Comparison of ENCODE assay signal across 36 cellular contexts in the genomic region with DNA sequence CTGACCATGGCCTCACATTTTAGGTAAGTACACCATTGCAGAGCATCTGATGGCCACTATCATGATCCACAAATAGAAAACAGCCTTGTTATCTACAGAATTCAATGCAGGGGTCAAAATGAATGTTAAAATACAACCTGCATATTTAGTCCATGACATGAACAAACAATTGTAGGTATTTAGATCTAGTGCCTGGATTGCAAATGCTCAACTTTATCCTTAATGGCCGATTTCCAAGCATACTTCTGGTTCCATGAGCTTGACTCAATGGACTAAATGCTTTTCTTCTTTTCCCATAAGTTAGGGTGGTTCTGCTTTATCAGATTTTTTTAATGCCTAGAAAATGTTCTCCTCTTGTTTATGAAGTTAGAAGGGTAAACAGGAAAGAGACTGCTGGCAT.
"Had no signal": no experiment of that assay in that cellular context is flagged by ENCODE, and none has a peak within 500 bp of the region (broad histone marks: within the 10 kb centered on the region; RNA-seq: fewer than 3 reads in every experiment).

No MANE protein-coding gene starts in this region.

- H3K9me3 ChIP-seq: MG63 had no signal

- DNase-seq: Karpas-422, Kasumi-1, KG1, MG63, MM.1S, MV-4-11, NCI-H1048, NCI-H1092, NCI-H1092 treated with DMSO at 0.1 percent for 48 hours, NCI-H1105, NCI-H1105 treated with DMSO at 0.1 percent for 48 hours, NCI-H1417, NCI-H1417 treated with DMSO at 0.1 percent for 48 hours, NCI-H1436, NCI-H1436 treated with DMSO at 0.1 percent for 48 hours, NCI-H146, NCI-H1694, NCI-H1694 treated with DMSO at 0.1 percent for 48 hours, NCI-H187, NCI-H187 treated with DMSO at 0.1 percent for 48 hours, NCI-H1930, NCI-H2029, NCI-H2029 treated with DMSO at 0.1 percent for 48 hours, NCI-H2081, NCI-H2081 treated with DMSO at 0.1 percent for 48 hours, NCI-H2107, NCI-H2171, NCI-H2171 treated with DMSO at 0.1 percent for 48 hours, NCI-H2227 treated with DMSO at 0.1 percent for 48 hours, NCI-H226, NCI-H345, NCI-H446, NCI-H446 treated with DMSO at 0.1 percent for 48 hours, NCI-H510A, NCI-H510A treated with DMSO at 0.1 percent for 48 hours had no signal

- H3K9ac ChIP-seq: KMS-11 had no signal

- H3K27me3 ChIP-seq: MG63 had no signal

- H3K4me2 ChIP-seq: KMS-11 had no signal

- H3K4me3 ChIP-seq: MG63 had no signal

- H3K27ac ChIP-seq: KMS-11 had no signal

- H3K36me3 ChIP-seq: MG63 had no signal
